Comparison of ENCODE assay signal across 12 cellular contexts in the genomic region with DNA sequence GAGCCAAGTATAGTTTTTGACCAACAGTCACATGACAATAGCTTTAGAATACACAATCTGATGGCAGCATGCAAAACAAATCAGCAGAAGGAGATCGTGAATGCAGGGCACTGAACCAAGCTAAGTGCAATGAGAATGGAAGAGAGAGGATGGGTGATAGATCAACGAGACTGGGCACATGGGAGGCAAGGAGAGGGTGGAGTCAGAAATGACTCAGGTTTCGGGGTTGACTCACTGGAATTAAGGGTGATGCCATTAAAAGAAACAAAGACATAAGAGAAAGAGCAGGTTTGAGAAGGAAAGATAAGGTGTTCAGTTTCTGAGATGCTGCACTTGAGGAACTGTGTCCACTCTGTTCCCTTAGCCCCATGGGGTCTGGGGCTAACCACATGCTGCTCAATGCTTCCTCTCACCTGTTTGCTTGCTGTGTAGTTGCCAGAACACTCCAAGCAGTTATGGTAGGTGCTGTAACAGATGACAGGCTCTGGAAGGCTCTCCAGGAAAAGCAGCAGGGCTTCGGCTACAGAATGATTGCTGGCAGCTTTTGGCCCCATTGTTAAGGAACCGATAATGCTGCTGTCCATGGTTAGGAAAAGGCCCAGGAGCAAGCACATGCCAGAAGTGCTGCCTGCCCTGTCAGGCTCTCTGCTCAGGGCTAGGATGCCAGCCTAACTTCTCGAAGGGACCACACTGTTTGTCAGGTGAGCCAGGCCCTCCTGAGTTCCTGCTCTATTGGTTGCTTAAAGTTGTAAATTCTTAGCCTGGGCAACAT. TPM values are rescaled to one million over a fixed set of nuclear protein-coding genes. Genes with fewer than 3 reads are reported as not detected.
DNase-seq lines count a peak whose midpoint lies in the region; ATAC-seq and TF ChIP-seq lines count a peak whose summit lies in the region.
"Had no signal": no experiment of that assay in that cellular context is flagged by ENCODE, and none has a peak within 500 bp of the region (broad histone marks: within the 10 kb centered on the region; RNA-seq: fewer than 3 reads in every experiment).

No MANE protein-coding gene starts in this region.

- H3K4me3 ChIP-seq in AG04450 (ENCODE audit: low read depth, low read length) (no peak overlapping the region), HEK293 (ENCODE audit: low read depth, low read length) (no peak overlapping the region), WERI-Rb-1 (ENCODE audit: low read depth, low read length) (no peak overlapping the region)
- H3K4me3 ChIP-seq: tibial artery had no signal

- H3K27me3 Mint-ChIP-seq in activated T-cell treated with anti-CD3 and anti-CD28 coated beads, Interleukin-2, amount 50 U/mL, for 72 hours (ENCODE audit: low read depth): no peaks in the 10 kb centered on the region
- H3K27me3 Mint-ChIP-seq: memory B cell had no signal

- peak overlapping the region; percentile 64 for H3K27ac Mint-ChIP-seq in activated T-cell treated with anti-CD3 and anti-CD28 coated beads, Interleukin-2, amount 50 U/mL, for 72 hours

- POLR2A ChIA-PET in AG04450 (lab: Yijun Ruan, JAX) (no interaction called here), HEK293 (lab: Yijun Ruan, JAX) (no interaction called here)

- no peaks in the 10 kb centered on the region for H3K27me3 ChIP-seq in AG04450 (ENCODE audit: control insufficient read depth, insufficient read depth, low read length)
- no peaks in the 10 kb centered on the region for H3K27me3 ChIP-seq in WERI-Rb-1 (ENCODE audit: insufficient read depth, low read depth, severe bottlenecking)
- H3K27me3 ChIP-seq: tibial artery had no signal

- H3K36me3 ChIP-seq in HEK293 (ENCODE audit: control insufficient read depth in 2 of 2, insufficient read depth in 1 of 2, low read length in 2 of 2) (peaks cover 0 to 78% of the 10 kb centered on the region in 2 experiments; a peak in 2 of 3 replicates), WERI-Rb-1 (peaks cover 50% of the 10 kb centered on the region)

- CTCF ChIA-PET in AG04450 (lab: Charles Lee): interaction anchor here (0.6 kb wide), 1 partner anchor 10 kb away, joined by 4 read pairs; no protein-coding TSS in a partner anchor
- CTCF ChIA-PET in HEK293 (lab: Yijun Ruan, JAX): interaction anchor here (0.6 to 1.4 kb wide), 2 partner anchors 13 to 16 kb away, joined by 4 to 6 read pairs; no protein-coding TSS in a partner anchor

- H3K9me3 ChIP-seq in AG04450 (ENCODE audit: control insufficient read depth, insufficient read depth, low read length): no peaks in the 10 kb centered on the region
- H3K9me3 ChIP-seq in HEK293 (ENCODE audit: control insufficient read depth, insufficient read depth, low read depth, low read length): no peaks in the 10 kb centered on the region
- H3K9me3 ChIP-seq in WERI-Rb-1 (ENCODE audit: severe bottlenecking): no peaks in the 10 kb centered on the region
- H3K9me3 ChIP-seq: tibial artery had no signal

- TF ChIP-seq CTCF in AG04450 (IDR thresholded peaks at IDR 0.05; ENCODE audit: low read depth, low read length): no peak
- TF ChIP-seq CTCF in HEK293 (tag by site-specific recombination; IDR thresholded peaks at IDR 0.05): no peak
- TF ChIP-seq CTCF in WERI-Rb-1 (IDR thresholded peaks at IDR 0.05; ENCODE audit: low read depth, low read length): no peak

- peaks cover 10 to 21% of the 10 kb centered on the region in 2 donors for H3K36me3 Mint-ChIP-seq in activated T-cell treated with anti-CD3 and anti-CD28 coated beads, Interleukin-2, amount 50 U/mL, for 72 hours (ENCODE audit: insufficient read depth in 2 of 2)

- peaks cover 33% of the 10 kb centered on the region for H3K4me1 Mint-ChIP-seq in activated T-cell treated with anti-CD3 and anti-CD28 coated beads, Interleukin-2, amount 50 U/mL, for 72 hours (ENCODE audit: low read depth)
- H3K4me1 Mint-ChIP-seq: memory B cell had no signal

- no peak for DNase-seq in AG04450 (ENCODE audit: low read depth, low spot score)
- peak; percentile 58 to 69 for DNase-seq in activated T-cell treated with anti-CD3 and anti-CD28 coated beads, Interleukin-2, amount 50 U/mL, for 72 hours
- DNase-seq in kidney tubule cell (ENCODE audit: low spot score): peak; percentile 85
- DNase-seq in epidermal melanocyte (ENCODE audit: insufficient read length, low spot score): no peak
- no peak for DNase-seq in WERI-Rb-1
- DNase-seq: NCI-H2029, tibial artery had no signal

- peak overlapping the region in 1 of 2 donors; percentile 3 for H3K4me3 Mint-ChIP-seq in activated T-cell treated with anti-CD3 and anti-CD28 coated beads, Interleukin-2, amount 50 U/mL, for 72 hours
- H3K4me3 Mint-ChIP-seq: memory B cell had no signal

- no peaks in the 10 kb centered on the region for H3K9me3 Mint-ChIP-seq in activated T-cell treated with anti-CD3 and anti-CD28 coated beads, Interleukin-2, amount 50 U/mL, for 72 hours
- H3K9me3 Mint-ChIP-seq: memory B cell had no signal

- H3K4me1 ChIP-seq in HEK293 (ENCODE audit: control insufficient read depth, insufficient read depth, low read length): no peaks in the 10 kb centered on the region

- H3K27ac ChIP-seq in AG04450 (ENCODE audit: low read depth, low read length): peak overlapping the region; percentile 39
- no peak overlapping the region for H3K27ac ChIP-seq in HEK293 (ENCODE audit: extremely low read depth, low read depth, low read length)
- H3K27ac ChIP-seq in WERI-Rb-1: no peak overlapping the region
- H3K27ac ChIP-seq: tibial artery had no signal

- peak; percentile 78 to 90 for ATAC-seq in activated T-cell treated with anti-CD3 and anti-CD28 coated beads, Interleukin-2, amount 50 U/mL, for 72 hours (replicated peaks in 1 of 2)
- ATAC-seq in GM21528 (IDR thresholded peaks at IDR 0.05; ENCODE audit: low FRiP score, unreplicated experiment) (no peak), HG02981 (IDR thresholded peaks at IDR 0.05; ENCODE audit: unreplicated experiment) (no peak)
- ATAC-seq: sciatic nerve had no signal

TF ChIP-seq in HEK293, 187 proteins besides CTCF, POLR2A, EP300 and RAD21:
- no peak for TF ChIP-seq ZNF629 (tag by site-specific recombination; IDR thresholded peaks at IDR 0.05)
- TF ChIP-seq, protein P1, sequence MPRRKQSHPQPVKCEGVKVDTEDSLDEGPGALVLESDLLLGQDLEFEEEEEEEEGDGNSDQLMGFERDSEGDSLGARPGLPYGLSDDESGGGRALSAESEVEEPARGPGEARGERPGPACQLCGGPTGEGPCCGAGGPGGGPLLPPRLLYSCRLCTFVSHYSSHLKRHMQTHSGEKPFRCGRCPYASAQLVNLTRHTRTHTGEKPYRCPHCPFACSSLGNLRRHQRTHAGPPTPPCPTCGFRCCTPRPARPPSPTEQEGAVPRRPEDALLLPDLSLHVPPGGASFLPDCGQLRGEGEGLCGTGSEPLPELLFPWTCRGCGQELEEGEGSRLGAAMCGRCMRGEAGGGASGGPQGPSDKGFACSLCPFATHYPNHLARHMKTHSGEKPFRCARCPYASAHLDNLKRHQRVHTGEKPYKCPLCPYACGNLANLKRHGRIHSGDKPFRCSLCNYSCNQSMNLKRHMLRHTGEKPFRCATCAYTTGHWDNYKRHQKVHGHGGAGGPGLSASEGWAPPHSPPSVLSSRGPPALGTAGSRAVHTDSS (tag by site-specific recombination; IDR thresholded peaks at IDR 0.05): no peak
- peak; percentile 71 for TF ChIP-seq KLF1 (tag by site-specific recombination; IDR thresholded peaks at IDR 0.05)
- TF ChIP-seq, protein P2, sequence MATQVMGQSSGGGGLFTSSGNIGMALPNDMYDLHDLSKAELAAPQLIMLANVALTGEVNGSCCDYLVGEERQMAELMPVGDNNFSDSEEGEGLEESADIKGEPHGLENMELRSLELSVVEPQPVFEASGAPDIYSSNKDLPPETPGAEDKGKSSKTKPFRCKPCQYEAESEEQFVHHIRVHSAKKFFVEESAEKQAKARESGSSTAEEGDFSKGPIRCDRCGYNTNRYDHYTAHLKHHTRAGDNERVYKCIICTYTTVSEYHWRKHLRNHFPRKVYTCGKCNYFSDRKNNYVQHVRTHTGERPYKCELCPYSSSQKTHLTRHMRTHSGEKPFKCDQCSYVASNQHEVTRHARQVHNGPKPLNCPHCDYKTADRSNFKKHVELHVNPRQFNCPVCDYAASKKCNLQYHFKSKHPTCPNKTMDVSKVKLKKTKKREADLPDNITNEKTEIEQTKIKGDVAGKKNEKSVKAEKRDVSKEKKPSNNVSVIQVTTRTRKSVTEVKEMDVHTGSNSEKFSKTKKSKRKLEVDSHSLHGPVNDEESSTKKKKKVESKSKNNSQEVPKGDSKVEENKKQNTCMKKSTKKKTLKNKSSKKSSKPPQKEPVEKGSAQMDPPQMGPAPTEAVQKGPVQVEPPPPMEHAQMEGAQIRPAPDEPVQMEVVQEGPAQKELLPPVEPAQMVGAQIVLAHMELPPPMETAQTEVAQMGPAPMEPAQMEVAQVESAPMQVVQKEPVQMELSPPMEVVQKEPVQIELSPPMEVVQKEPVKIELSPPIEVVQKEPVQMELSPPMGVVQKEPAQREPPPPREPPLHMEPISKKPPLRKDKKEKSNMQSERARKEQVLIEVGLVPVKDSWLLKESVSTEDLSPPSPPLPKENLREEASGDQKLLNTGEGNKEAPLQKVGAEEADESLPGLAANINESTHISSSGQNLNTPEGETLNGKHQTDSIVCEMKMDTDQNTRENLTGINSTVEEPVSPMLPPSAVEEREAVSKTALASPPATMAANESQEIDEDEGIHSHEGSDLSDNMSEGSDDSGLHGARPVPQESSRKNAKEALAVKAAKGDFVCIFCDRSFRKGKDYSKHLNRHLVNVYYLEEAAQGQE (tag by site-specific recombination; IDR thresholded peaks at IDR 0.05): peak; percentile 72
- 0 out of 2 replicates have a peak, but pooled peaks have one; percentile 18 for TF ChIP-seq SCRT2 (tag by site-specific recombination; IDR thresholded peaks at IDR 0.05)

RNA-seq across cellular contexts. Expression of gene MTF1, which starts 6.1 kb away (rescaled TPM):
- 6.8 and 8.6 TPM in 2 replicates for polyA plus RNA-seq in AG04450 (2011; rRNA removed)
- polyA minus RNA-seq in AG04450 (2011; rRNA and poly(A)+ RNA removed): 11.2 and 13.0 TPM in 2 replicates
- total RNA-seq in activated T-cell treated with anti-CD3 and anti-CD28 coated beads, Interleukin-2, amount 50 U/mL, for 72 hours: 10 to 100 TPM; 26.8 to 28.1 TPM

RNA-seq across cellular contexts. Expression of gene YRDC, which starts 57.5 kb away (rescaled TPM):
- 15.2 and 15.6 TPM in 2 replicates for polyA plus RNA-seq in AG04450 (2011; rRNA removed)
- polyA minus RNA-seq in AG04450 (2011; rRNA and poly(A)+ RNA removed): 8.3 and 9.7 TPM in 2 replicates
- 10 to 100 TPM; 30.0 to 31.3 TPM for total RNA-seq in activated T-cell treated with anti-CD3 and anti-CD28 coated beads, Interleukin-2, amount 50 U/mL, for 72 hours

RNA-seq across cellular contexts. Expression of gene C1orf122, which starts 57.9 kb away (rescaled TPM):
- 26.0 and 30.3 TPM in 2 replicates for polyA plus RNA-seq in AG04450 (2011; rRNA removed)
- 8.2 and 8.8 TPM in 2 replicates for polyA minus RNA-seq in AG04450 (2011; rRNA and poly(A)+ RNA removed)
- 10 to 100 TPM; 21.1 to 21.8 TPM for total RNA-seq in activated T-cell treated with anti-CD3 and anti-CD28 coated beads, Interleukin-2, amount 50 U/mL, for 72 hours

Comparison
In these comparisons a context has a peak if more than half of its experiments do, and no peak if none do; other contexts are left out.
1. DNase-seq: peak in activated T-cell treated with anti-CD3 and anti-CD28 coated beads, Interleukin-2, amount 50 U/mL, for 72 hours (2 of 2) and kidney tubule cell (single experiment); none in AG04450 (single experiment), epidermal melanocyte (single experiment) and WERI-Rb-1 (single experiment).
2. ATAC-seq: peak in activated T-cell treated with anti-CD3 and anti-CD28 coated beads, Interleukin-2, amount 50 U/mL, for 72 hours (2 of 2); none in GM21528 (single experiment) and HG02981 (single experiment).